In genomic region chrX:33126469-33126868, GRCh38 we compare ENCODE assay signal across 24 cellular contexts.
"Had no signal": no experiment of that assay in that cellular context is flagged by ENCODE, and none has a peak within 500 bp of the region (broad histone marks: within the 10 kb centered on the region; RNA-seq: fewer than 3 reads in every experiment).

No MANE protein-coding gene starts in this region.

- H3K9me3 Mint-ChIP-seq: activated naive CD4-positive, alpha-beta T cell treated with anti-CD3 and anti-CD28 coated beads, Interleukin-2, amount 50 U/mL, for 72 hours; central memory CD8-positive, alpha-beta T cell; nephron had no signal

- H3K9me3 ChIP-seq: breast epithelium, esophagus squamous epithelium, left ventricle myocardium inferior, right lobe of liver, tibial nerve had no signal

- H3K36me3 Mint-ChIP-seq: activated CD8-positive, alpha-beta memory T cell treated with anti-CD3 and anti-CD28 coated beads, Interleukin-2, amount 10 ng/mL, durations not matched to agents 7 days and 5 days; activated naive CD4-positive, alpha-beta T cell treated with anti-CD3 and anti-CD28 coated beads, Interleukin-2, amount 50 U/mL, for 72 hours had no signal

- H3K36me3 ChIP-seq: breast epithelium, esophagus squamous epithelium, left ventricle myocardium inferior, right lobe of liver, tibial nerve had no signal

- H3K27me3 ChIP-seq: esophagus squamous epithelium had no signal

- H3K4me1 ChIP-seq: breast epithelium, esophagus squamous epithelium, right lobe of liver, tibial nerve had no signal

- H3K4me3 Mint-ChIP-seq: activated CD4-positive, alpha-beta T cell treated with anti-CD3 and anti-CD28 coated beads for 36 hours; activated CD8-positive, alpha-beta memory T cell treated with anti-CD3 and anti-CD28 coated beads, Interleukin-2, amount 10 ng/mL, durations not matched to agents 7 days and 5 days; activated CD8-positive, alpha-beta T cell treated with anti-CD3 and anti-CD28 coated beads, Interleukin-2, amount 10 ng/mL, durations not matched to agents 7 days and 5 days; central memory CD8-positive, alpha-beta T cell; nephron had no signal

- DNase-seq: activated CD4-positive, alpha-beta T cell treated with anti-CD3 and anti-CD28 coated beads for 36 hours; activated CD4-positive, CD25-positive, alpha-beta regulatory T cell; activated CD8-positive, alpha-beta memory T cell treated with anti-CD3 and anti-CD28 coated beads, Interleukin-2, amount 10 ng/mL, durations not matched to agents 7 days and 5 days; activated CD8-positive, alpha-beta T cell treated with anti-CD3 and anti-CD28 coated beads, Interleukin-2, amount 10 ng/mL, durations not matched to agents 7 days and 5 days; activated naive CD4-positive, alpha-beta T cell; activated T-cell treated with anti-CD3 and anti-CD28 coated beads, Interleukin-2, amount 50 U/mL, for 48 hours; dermis blood vessel endothelial cell; effector CD4-positive, alpha-beta T cell; esophagus squamous epithelium; foreskin melanocyte; islet precursor cell; left ventricle myocardium inferior; posterior cingulate gyrus; right lobe of liver; stimulated activated CD4-positive, alpha-beta T cell treated with anti-CD3 and anti-CD28 coated beads, Interleukin-2, amount 100 ng/mL, for 48 hours; stimulated activated naive CD4-positive, alpha-beta T cell treated with Interleukin-2 at 50 U/mL for 16 hours had no signal

- H3K4me3 ChIP-seq: breast epithelium, esophagus squamous epithelium, left ventricle myocardium inferior, lung, right lobe of liver, tibial nerve had no signal

- H3K27ac ChIP-seq: breast epithelium, epithelial cell of prostate, esophagus squamous epithelium, left ventricle myocardium inferior, right lobe of liver, tibial nerve had no signal

- H3K27ac Mint-ChIP-seq: activated CD4-positive, alpha-beta T cell treated with anti-CD3 and anti-CD28 coated beads for 36 hours; activated CD8-positive, alpha-beta memory T cell treated with anti-CD3 and anti-CD28 coated beads, Interleukin-2, amount 10 ng/mL, durations not matched to agents 7 days and 5 days; activated CD8-positive, alpha-beta T cell treated with anti-CD3 and anti-CD28 coated beads, Interleukin-2, amount 10 ng/mL, durations not matched to agents 7 days and 5 days; activated naive CD4-positive, alpha-beta T cell treated with anti-CD3 and anti-CD28 coated beads, Interleukin-2, amount 50 U/mL, for 72 hours; activated T-helper 2 cell treated with anti-CD3 and anti-CD28 coated beads, Interferon-gamma antibody, Interleukin-2, Interleukin-4, amounts not matched to agents 10 μg/mL and 5 μg/mL and 100 μg/mL, durations not matched to agents 14 hours and 24 hours and 36 hours; nephron had no signal

- H3K27me3 Mint-ChIP-seq: activated CD4-positive, alpha-beta T cell treated with anti-CD3 and anti-CD28 coated beads for 36 hours; activated CD8-positive, alpha-beta memory T cell treated with anti-CD3 and anti-CD28 coated beads, Interleukin-2, amount 10 ng/mL, durations not matched to agents 7 days and 5 days; central memory CD8-positive, alpha-beta T cell had no signal

- ATAC-seq: activated CD4-positive, alpha-beta T cell treated with anti-CD3 and anti-CD28 coated beads for 36 hours; activated CD8-positive, alpha-beta memory T cell treated with anti-CD3 and anti-CD28 coated beads, Interleukin-2, amount 10 ng/mL, durations not matched to agents 7 days and 5 days; activated CD8-positive, alpha-beta T cell treated with anti-CD3 and anti-CD28 coated beads, Interleukin-2, amount 10 ng/mL, durations not matched to agents 7 days and 5 days; activated naive CD4-positive, alpha-beta T cell treated with anti-CD3 and anti-CD28 coated beads, Interleukin-2, amount 50 U/mL, for 72 hours; right lobe of liver had no signal

- H3K4me1 Mint-ChIP-seq: activated CD4-positive, alpha-beta T cell treated with anti-CD3 and anti-CD28 coated beads for 36 hours; activated CD8-positive, alpha-beta memory T cell treated with anti-CD3 and anti-CD28 coated beads, Interleukin-2, amount 10 ng/mL, durations not matched to agents 7 days and 5 days; central memory CD8-positive, alpha-beta T cell; nephron had no signal
